Comparison of ENCODE assay signal across 23 cellular contexts in genomic region chr15:25242166-25242879, GRCh38.
A peak's percentile ranks its signal among the peaks of the same experiment; 100 is the strongest.
DNase-seq lines count a peak whose midpoint lies in the region; ATAC-seq and TF ChIP-seq lines count a peak whose summit lies in the region.
"Had no signal": no experiment of that assay in that cellular context is flagged by ENCODE, and none has a peak within 500 bp of the region (broad histone marks: within the 10 kb centered on the region; RNA-seq: fewer than 3 reads in every experiment).

No MANE protein-coding gene starts in this region.

- no peaks in the 10 kb centered on the region for H3K36me3 ChIP-seq in vagina
- H3K36me3 ChIP-seq: HAP-1, ovary, transverse colon had no signal

- H3K36me3 Mint-ChIP-seq in T-helper 17 cell (ENCODE audit: low read depth) (no peaks in the 10 kb centered on the region), activated B cell treated with CpG ODN at 0.5 μM for 24 hours (ENCODE audit: low read depth) (no peaks in the 10 kb centered on the region)
- H3K36me3 Mint-ChIP-seq: CD4-positive, alpha-beta memory T cell; naive thymus-derived CD8-positive, alpha-beta T cell had no signal

- POLR2A ChIA-PET in activated B cell treated with CpG ODN at 0.5 μM for 24 hours (lab: Charles Lee): no interaction called here

- H3K9me3 Mint-ChIP-seq in activated B cell treated with CpG ODN at 0.5 μM for 24 hours: peaks cover 5% of the 10 kb centered on the region

- H3K4me3 ChIP-seq in vagina: no peak overlapping the region
- H3K4me3 ChIP-seq: HAP-1, ovary, stomach, transverse colon had no signal

- CTCF ChIA-PET in activated B cell treated with CpG ODN at 0.5 μM for 24 hours (lab: Charles Lee): no interaction called here

- DNase-seq in T-helper 17 cell (peak in 2 of 3 donors; percentile 3 to 4), activated B cell treated with CpG ODN at 0.5 μM for 24 hours (peak; percentile 4), left ventricle myocardium superior (peak; percentile 7), posterior vena cava (ENCODE audit: low spot score) (peak; percentile 42), vagina (ENCODE audit: extremely low spot score in 2 of 2) (no peak), NCI-H510A treated with DMSO at 0.1 percent for 48 hours (lab: John Stamatoyannopoulos, UW) (no peak)
- DNase-seq: activated CD4-positive, alpha-beta T cell treated with anti-CD3 and anti-CD28 coated beads, Interleukin-2, amount 10 ng/mL, durations not matched to agents 7 days and 5 days; activated naive CD4-positive, alpha-beta T cell; amygdala; CD4-positive, alpha-beta memory T cell; dermis blood vessel endothelial cell; mesendoderm; NCI-H1092 treated with DMSO at 0.1 percent for 48 hours; NCI-H1930; NCI-H69; transverse colon had no signal

- intact Hi-C loops in activated B cell treated with CpG ODN at 0.5 μM for 24 hours (cut with micrococcal nuclease): no loop called here
- intact Hi-C loops in left ventricle myocardium superior (cut with micrococcal nuclease): no loop called here
- intact Hi-C loops in posterior vena cava (cut with DNase I): loop anchor here in 1 of 2 donors (5.0 kb wide), 1 partner anchor 955 kb away; no protein-coding TSS in a partner anchor
- intact Hi-C loops in vagina (cut with DNase I): no loop called here

- H3K27ac Mint-ChIP-seq in T-helper 17 cell: no peak overlapping the region
- H3K27ac Mint-ChIP-seq in activated B cell treated with CpG ODN at 0.5 μM for 24 hours: no peak overlapping the region
- H3K27ac Mint-ChIP-seq: activated CD4-positive, alpha-beta T cell treated with anti-CD3 and anti-CD28 coated beads, Interleukin-2, amount 10 ng/mL, durations not matched to agents 7 days and 5 days; CD4-positive, alpha-beta memory T cell; naive thymus-derived CD8-positive, alpha-beta T cell had no signal

- H3K27me3 ChIP-seq in vagina: no peaks in the 10 kb centered on the region
- H3K27me3 ChIP-seq: ovary, stomach, transverse colon had no signal

- TF ChIP-seq CTCF in activated B cell treated with CpG ODN at 0.5 μM for 24 hours (IDR thresholded peaks at IDR 0.05) (no peak), vagina (IDR thresholded peaks at IDR 0.05) (no peak)

- H3K27ac ChIP-seq in vagina: no peak overlapping the region
- H3K27ac ChIP-seq: ovary, stomach, transverse colon had no signal

- H3K4me3 Mint-ChIP-seq in T-helper 17 cell: no peak overlapping the region
- no peak overlapping the region for H3K4me3 Mint-ChIP-seq in activated B cell treated with CpG ODN at 0.5 μM for 24 hours
- H3K4me3 Mint-ChIP-seq: activated CD4-positive, alpha-beta T cell treated with anti-CD3 and anti-CD28 coated beads, Interleukin-2, amount 10 ng/mL, durations not matched to agents 7 days and 5 days; CD4-positive, alpha-beta memory T cell; naive thymus-derived CD8-positive, alpha-beta T cell had no signal

- ATAC-seq in T-helper 17 cell: no peak
- no peak for ATAC-seq in activated B cell treated with CpG ODN at 0.5 μM for 24 hours (ENCODE audit: low read depth)
- no peak for ATAC-seq in left ventricle myocardium superior
- no peak for ATAC-seq in GM19455 (IDR thresholded peaks at IDR 0.05; ENCODE audit: unreplicated experiment)
- ATAC-seq in GM19035 (IDR thresholded peaks at IDR 0.05; ENCODE audit: unreplicated experiment): no peak
- ATAC-seq: HepG2; naive thymus-derived CD8-positive, alpha-beta T cell had no signal

- H3K4me1 Mint-ChIP-seq in T-helper 17 cell (no peaks in the 10 kb centered on the region), activated B cell treated with CpG ODN at 0.5 μM for 24 hours (no peaks in the 10 kb centered on the region)
- H3K4me1 Mint-ChIP-seq: activated CD4-positive, alpha-beta T cell treated with anti-CD3 and anti-CD28 coated beads, Interleukin-2, amount 10 ng/mL, durations not matched to agents 7 days and 5 days; CD4-positive, alpha-beta memory T cell; naive thymus-derived CD8-positive, alpha-beta T cell had no signal

- no peaks in the 10 kb centered on the region for H3K9me3 ChIP-seq in T-helper 17 cell (ENCODE audit: control insufficient read depth, low read length, poor library complexity, severe bottlenecking)
- H3K9me3 ChIP-seq in vagina: no peaks in the 10 kb centered on the region

- no peak for TF ChIP-seq POLR2A in vagina (IDR thresholded peaks at IDR 0.05)

- no peaks in the 10 kb centered on the region for H3K27me3 Mint-ChIP-seq in T-helper 17 cell
- no peaks in the 10 kb centered on the region for H3K27me3 Mint-ChIP-seq in activated B cell treated with CpG ODN at 0.5 μM for 24 hours
- H3K27me3 Mint-ChIP-seq: activated CD4-positive, alpha-beta T cell treated with anti-CD3 and anti-CD28 coated beads, Interleukin-2, amount 10 ng/mL, durations not matched to agents 7 days and 5 days; CD4-positive, alpha-beta memory T cell; naive thymus-derived CD8-positive, alpha-beta T cell had no signal

- no peaks in the 10 kb centered on the region for H3K4me1 ChIP-seq in vagina
- H3K4me1 ChIP-seq: HAP-1, stomach, transverse colon had no signal

Comparison
In these comparisons a context has a peak if more than half of its experiments do, and no peak if none do; other contexts are left out.
1. DNase-seq: peak in T-helper 17 cell (2 of 3), activated B cell treated with CpG ODN at 0.5 μM for 24 hours (single experiment), left ventricle myocardium superior (single experiment) and posterior vena cava (single experiment); none in vagina (0 of 2) and NCI-H510A treated with DMSO at 0.1 percent for 48 hours (single experiment).